Comparison of ENCODE assay signal across 30 cellular contexts in genomic region chr7:149861728-149862045, GRCh38.
"Had no signal": no experiment of that assay in that cellular context is flagged by ENCODE, and none has a peak within 500 bp of the region (broad histone marks: within the 10 kb centered on the region; RNA-seq: fewer than 3 reads in every experiment).

No MANE protein-coding gene starts in this region.

- H3K4me3 ChIP-seq: Peyer's patch had no signal

- DNase-seq: activated CD4-positive, alpha-beta T cell treated with anti-CD3 and anti-CD28 coated beads for 1 hour; activated CD4-positive, CD25-positive, alpha-beta regulatory T cell; activated CD8-positive, alpha-beta T cell treated with anti-CD3 and anti-CD28 coated beads, Interleukin-2, amount 10 ng/mL, durations not matched to agents 7 days and 5 days; activated effector memory CD4-positive, alpha-beta T cell treated with Interleukin-2 at 50 U/mL for 16 hours; activated naive CD4-positive, alpha-beta T cell treated with anti-CD3 and anti-CD28 coated beads, Interleukin-2, amount 10 ng/mL, durations not matched to agents 7 days and 5 days; activated T-cell treated with anti-CD3 and anti-CD28 coated beads, Interleukin-2, amount 50 U/mL, for 4 hours; brain microvascular endothelial cell; central memory CD4-positive, alpha-beta T cell; NCI-H1105 treated with DMSO at 0.1 percent for 48 hours; NCI-H1436; NCI-H187; NCI-H2029 treated with DMSO at 0.1 percent for 48 hours; NCI-H2107; NCI-H2171; NCI-H510A; NCI-H748 treated with DMSO at 0.1 percent for 48 hours; NK-92 treated with Interleukin-12 subunit alpha and Interleukin-12 subunit beta, amount 100 ng/mL, for 24 hours; PC-3; Peyer's patch; SIG-M5; T-helper 9 cell had no signal

- H3K27me3 Mint-ChIP-seq: activated CD4-positive, alpha-beta T cell treated with anti-CD3 and anti-CD28 coated beads, Interleukin-2, amount 10 ng/mL, durations not matched to agents 24 days and 14 days; activated naive CD4-positive, alpha-beta T cell treated with anti-CD3 and anti-CD28 coated beads, Interleukin-2, amount 10 ng/mL, durations not matched to agents 7 days and 5 days; activated naive CD8-positive, alpha-beta T cell; activated naive CD8-positive, alpha-beta T cell treated with anti-CD3 and anti-CD28 coated beads, Interleukin-2, amount 50 U/mL, for 24 hours; T-cell had no signal

- H3K27ac Mint-ChIP-seq: activated CD4-positive, alpha-beta T cell treated with anti-CD3 and anti-CD28 coated beads, Interleukin-2, amount 10 ng/mL, durations not matched to agents 24 days and 14 days; activated CD8-positive, alpha-beta T cell treated with anti-CD3 and anti-CD28 coated beads, Interleukin-2, amount 10 ng/mL, durations not matched to agents 7 days and 5 days; activated naive CD4-positive, alpha-beta T cell treated with anti-CD3 and anti-CD28 coated beads, Interleukin-2, amount 10 ng/mL, durations not matched to agents 7 days and 5 days; activated naive CD8-positive, alpha-beta T cell; activated naive CD8-positive, alpha-beta T cell treated with anti-CD3 and anti-CD28 coated beads, Interleukin-2, amount 50 U/mL, for 24 hours; activated T-helper 1 cell treated with anti-CD3 and anti-CD28 coated beads, Interleukin-12 subunit alpha, Interleukin-12 subunit beta, Interleukin-2, Interleukin-4 antibody, amounts not matched to agents 30 ng/mL and 10 ng/mL and 1 ng/mL, durations not matched to agents 14 hours and 24 hours and 36 hours had no signal

- H3K36me3 ChIP-seq: brain microvascular endothelial cell had no signal

- H3K4me3 Mint-ChIP-seq: activated CD4-positive, alpha-beta T cell treated with anti-CD3 and anti-CD28 coated beads, Interleukin-2, amount 10 ng/mL, durations not matched to agents 24 days and 14 days; activated CD8-positive, alpha-beta T cell treated with anti-CD3 and anti-CD28 coated beads, Interleukin-2, amount 10 ng/mL, durations not matched to agents 7 days and 5 days; activated naive CD4-positive, alpha-beta T cell treated with anti-CD3 and anti-CD28 coated beads, Interleukin-2, amount 10 ng/mL, durations not matched to agents 7 days and 5 days; activated naive CD8-positive, alpha-beta T cell; activated naive CD8-positive, alpha-beta T cell treated with anti-CD3 and anti-CD28 coated beads, Interleukin-2, amount 50 U/mL, for 24 hours; activated T-cell treated with anti-CD3 and anti-CD28 coated beads, Interleukin-2, amount 50 U/mL, for 4 hours; activated T-helper 1 cell treated with anti-CD3 and anti-CD28 coated beads, Interleukin-12 subunit alpha, Interleukin-12 subunit beta, Interleukin-2, Interleukin-4 antibody, amounts not matched to agents 30 ng/mL and 10 ng/mL and 1 ng/mL, durations not matched to agents 14 hours and 24 hours and 36 hours had no signal

- H3K9me3 Mint-ChIP-seq: activated CD4-positive, alpha-beta T cell treated with anti-CD3 and anti-CD28 coated beads, Interleukin-2, amount 10 ng/mL, durations not matched to agents 24 days and 14 days; activated naive CD4-positive, alpha-beta T cell treated with anti-CD3 and anti-CD28 coated beads, Interleukin-2, amount 10 ng/mL, durations not matched to agents 7 days and 5 days; activated naive CD8-positive, alpha-beta T cell treated with anti-CD3 and anti-CD28 coated beads, Interleukin-2, amount 50 U/mL, for 24 hours; activated T-cell treated with anti-CD3 and anti-CD28 coated beads, Interleukin-2, amount 50 U/mL, for 4 hours; activated T-helper 1 cell treated with anti-CD3 and anti-CD28 coated beads, Interleukin-12 subunit alpha, Interleukin-12 subunit beta, Interleukin-2, Interleukin-4 antibody, amounts not matched to agents 30 ng/mL and 10 ng/mL and 1 ng/mL, durations not matched to agents 14 hours and 24 hours and 36 hours; T-cell had no signal

- H3K27me3 ChIP-seq: brain microvascular endothelial cell, Peyer's patch had no signal

- H3K9me3 ChIP-seq: Peyer's patch had no signal

- H3K27ac ChIP-seq: brain microvascular endothelial cell, Peyer's patch, RWPE1, VCaP had no signal

- ATAC-seq: activated CD8-positive, alpha-beta T cell treated with anti-CD3 and anti-CD28 coated beads, Interleukin-2, amount 10 ng/mL, durations not matched to agents 7 days and 5 days; activated naive CD8-positive, alpha-beta T cell treated with anti-CD3 and anti-CD28 coated beads, Interleukin-2, amount 50 U/mL, for 24 hours; activated T-cell treated with anti-CD3 and anti-CD28 coated beads, Interleukin-2, amount 50 U/mL, for 4 hours; PC-3; Right ventricle myocardium inferior; SK-N-SH treated with all-trans-retinoic acid at 6 μM for 48 hours; T-cell had no signal

- H3K4me1 ChIP-seq: Peyer's patch had no signal
